ENCODE assay signal across 8 cellular contexts in the genomic region with DNA sequence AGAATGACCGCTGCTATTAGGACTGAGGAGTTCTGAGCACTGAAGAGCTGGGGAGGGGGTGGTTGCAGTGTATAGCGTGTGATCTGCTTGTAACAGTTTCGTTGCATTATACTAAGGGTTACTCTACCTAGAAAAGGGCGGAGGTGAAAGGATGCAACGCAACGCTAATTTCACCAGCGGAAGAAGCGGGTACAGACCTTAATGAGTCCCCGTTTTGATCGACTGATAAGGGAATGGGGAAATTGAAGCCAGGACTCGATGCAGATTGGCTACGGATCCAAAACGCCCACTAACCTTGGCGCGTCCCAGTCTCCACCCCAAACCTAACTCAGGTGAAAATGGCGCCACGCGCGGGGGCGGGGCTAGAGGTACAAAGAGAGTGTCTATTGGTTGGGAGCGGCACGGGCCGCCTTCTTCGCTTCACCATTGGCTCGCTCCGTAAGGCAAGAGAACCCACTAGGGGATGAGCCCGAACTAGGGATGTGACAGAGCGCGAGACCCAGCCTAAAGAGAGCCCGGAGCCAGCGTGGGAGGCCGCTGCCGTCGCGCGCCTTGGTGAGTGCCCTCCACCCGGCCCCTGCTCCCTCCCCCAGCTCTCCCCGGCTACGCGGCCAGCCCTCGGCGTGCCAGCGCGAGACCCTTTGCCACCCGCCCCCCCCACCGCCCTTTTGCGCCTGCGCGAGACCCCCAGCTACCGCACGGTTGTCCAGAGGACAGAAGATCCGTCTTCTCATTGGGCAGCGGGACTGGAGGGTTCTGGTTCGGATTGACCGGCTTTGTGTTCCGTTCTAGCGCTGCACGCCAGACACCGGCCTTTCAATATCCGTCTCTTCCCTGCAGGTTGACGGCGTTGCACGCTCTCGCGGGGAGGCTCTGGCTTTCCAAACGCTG. TPM values are rescaled to one million over a fixed set of nuclear protein-coding genes. Genes with fewer than 3 reads are reported as not detected.
DNase-seq lines count a peak whose midpoint lies in the region; ATAC-seq and TF ChIP-seq lines count a peak whose summit lies in the region.

A gene (plus strand): TSS at position 456 of the 891 bp plus-strand sequence. CDS start 1,964 bp downstream, outside the sequence.

- H3K4me1 Mint-ChIP-seq in activated T-helper 2 cell treated with anti-CD3 and anti-CD28 coated beads, Interferon-gamma antibody, Interleukin-2, Interleukin-4, amounts not matched to agents 10 μg/mL and 5 μg/mL and 100 μg/mL, durations not matched to agents 14 hours and 24 hours and 36 hours (ENCODE audit: low read depth): peaks cover 23% of the 10 kb centered on the region
- H3K4me1 Mint-ChIP-seq in nephron: no peaks in the 10 kb centered on the region

- H3K4me3 ChIP-seq in H7 (ENCODE audit: insufficient read depth, low read depth, low read length) (peak within 1 kb of the TSS; percentile 54), fibroblast of pulmonary artery (replicated peaks; ENCODE audit: low read depth, low read length) (peak within 1 kb of the TSS; percentile 57)

- H3K27me3 Mint-ChIP-seq in activated T-helper 2 cell treated with anti-CD3 and anti-CD28 coated beads, Interferon-gamma antibody, Interleukin-2, Interleukin-4, amounts not matched to agents 10 μg/mL and 5 μg/mL and 100 μg/mL, durations not matched to agents 14 hours and 24 hours and 36 hours (ENCODE audit: low read depth): no peaks in the 10 kb centered on the region
- no peaks in the 10 kb centered on the region for H3K27me3 Mint-ChIP-seq in nephron (ENCODE audit: low read depth)

- peak; percentile 82 for TF ChIP-seq POLR2A in Raji (IDR thresholded peaks at IDR 0.05; ENCODE audit: insufficient read depth, low read depth, low read length)

- intact Hi-C loops in activated T-helper 2 cell treated with anti-CD3 and anti-CD28 coated beads, Interferon-gamma antibody, Interleukin-2, Interleukin-4, amounts not matched to agents 10 μg/mL and 5 μg/mL and 100 μg/mL, durations not matched to agents 14 hours and 24 hours and 36 hours (cut with micrococcal nuclease): loop anchor here (1.0 to 5.0 kb wide), 5 partner anchors 12 to 76 kb away; a partner anchor contains a TSS

- no peaks in the 10 kb centered on the region for H3K9me3 Mint-ChIP-seq in activated T-helper 2 cell treated with anti-CD3 and anti-CD28 coated beads, Interferon-gamma antibody, Interleukin-2, Interleukin-4, amounts not matched to agents 10 μg/mL and 5 μg/mL and 100 μg/mL, durations not matched to agents 14 hours and 24 hours and 36 hours
- peaks cover 11% of the 10 kb centered on the region for H3K9me3 Mint-ChIP-seq in nephron

- ATAC-seq in stimulated activated naive CD8-positive, alpha-beta T cell treated with anti-CD3 and anti-CD28 coated beads, Interleukin-15, Interleukin-2, amounts not matched to agents 100 U/mL and 50 U/mL, for 24 hours: peak; percentile 98

- DNase-seq in EL: peak; percentile 87
- peak; percentile 91 for DNase-seq in H7
- peak; percentile 95 for DNase-seq in M059J (ENCODE audit: low read depth)
- DNase-seq in activated T-helper 2 cell treated with anti-CD3 and anti-CD28 coated beads, Interferon-gamma antibody, Interleukin-2, Interleukin-4, amounts not matched to agents 10 μg/mL and 5 μg/mL and 100 μg/mL, durations not matched to agents 14 hours and 24 hours and 36 hours (ENCODE audit: low spot score): peak; percentile 93
- DNase-seq in fibroblast of pulmonary artery (ENCODE audit: low read depth): peak; percentile 84
- peak; percentile 92 for DNase-seq in stimulated activated naive CD8-positive, alpha-beta T cell treated with anti-CD3 and anti-CD28 coated beads, Interleukin-15, Interleukin-2, amounts not matched to agents 100 U/mL and 50 U/mL, for 24 hours

- TF ChIP-seq CTCF in fibroblast of pulmonary artery (IDR thresholded peaks at IDR 0.05; ENCODE audit: low read length, missing control alignments): no peak
- TF ChIP-seq CTCF in nephron (IDR thresholded peaks at IDR 0.05; ENCODE audit: unreplicated experiment in 3 of 3): no peak

- H3K27me3 ChIP-seq in H7 (ENCODE audit: control insufficient read depth, insufficient read depth, low read length): no peaks in the 10 kb centered on the region

- H3K4me3 Mint-ChIP-seq in activated T-helper 2 cell treated with anti-CD3 and anti-CD28 coated beads, Interferon-gamma antibody, Interleukin-2, Interleukin-4, amounts not matched to agents 10 μg/mL and 5 μg/mL and 100 μg/mL, durations not matched to agents 14 hours and 24 hours and 36 hours (ENCODE audit: low read depth): peak within 1 kb of the TSS; percentile 89
- H3K4me3 Mint-ChIP-seq in nephron: peak within 1 kb of the TSS; percentile 90 to 94 (median 93)

- peaks cover 5% of the 10 kb centered on the region for H3K36me3 ChIP-seq in H7 (replicated peaks; ENCODE audit: control insufficient read depth, insufficient read depth, low read length)

- peaks cover 29% of the 10 kb centered on the region for H3K36me3 Mint-ChIP-seq in activated T-helper 2 cell treated with anti-CD3 and anti-CD28 coated beads, Interferon-gamma antibody, Interleukin-2, Interleukin-4, amounts not matched to agents 10 μg/mL and 5 μg/mL and 100 μg/mL, durations not matched to agents 14 hours and 24 hours and 36 hours (ENCODE audit: low read depth)
- H3K36me3 Mint-ChIP-seq in nephron (ENCODE audit: low read depth): peaks cover 7% of the 10 kb centered on the region

- peak within 1 kb of the TSS; percentile 98 for H3K27ac Mint-ChIP-seq in activated T-helper 2 cell treated with anti-CD3 and anti-CD28 coated beads, Interferon-gamma antibody, Interleukin-2, Interleukin-4, amounts not matched to agents 10 μg/mL and 5 μg/mL and 100 μg/mL, durations not matched to agents 14 hours and 24 hours and 36 hours
- peak within 1 kb of the TSS; percentile 81 to 90 (median 86) for H3K27ac Mint-ChIP-seq in nephron

RNA-seq across cellular contexts. Expression of the gene that starts here (rescaled TPM):
- total RNA-seq in H7 (2014; rRNA removed; shearing (Covaris generic)): 158 and 159 TPM in 2 replicates
- total RNA-seq in M059J (2014; rRNA removed; shearing (Covaris generic)): 248 and 277 TPM in 2 replicates
- 209 and 212 TPM in 2 replicates for total RNA-seq in activated T-helper 2 cell treated with anti-CD3 and anti-CD28 coated beads, Interferon-gamma antibody, Interleukin-2, Interleukin-4, amounts not matched to agents 10 μg/mL and 5 μg/mL and 100 μg/mL, durations not matched to agents 14 hours and 24 hours and 36 hours

Comparison
In these comparisons a context has a peak if more than half of its experiments do, and no peak if none do; other contexts are left out.
1. Peak in every context shown above with its lines: DNase-seq, ATAC-seq and H3K4me3 ChIP-seq.